32 cellular contexts compared by ENCODE assay signal in the genomic region with DNA sequence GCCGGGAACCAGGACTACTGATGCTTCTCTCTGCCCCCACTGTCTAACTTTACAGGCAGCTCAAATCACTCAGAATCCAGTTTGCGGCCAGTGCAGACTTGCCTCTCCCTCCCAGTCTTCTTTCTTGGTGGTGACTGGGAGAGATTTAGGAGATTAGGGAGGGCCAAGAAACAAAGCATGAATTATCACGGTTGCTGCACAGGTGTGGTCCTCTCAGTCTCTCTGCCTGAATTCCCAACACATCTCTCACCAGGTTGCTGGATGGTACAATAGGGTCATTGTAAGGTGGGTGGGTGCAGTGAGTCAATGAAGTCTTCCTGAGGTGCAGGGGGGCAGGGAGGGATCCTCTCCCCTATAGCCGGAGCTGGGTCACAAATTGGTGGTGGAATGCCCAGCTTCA. TPM values are rescaled to one million over a fixed set of nuclear protein-coding genes. Genes with fewer than 3 reads are reported as not detected.
DNase-seq lines count a peak whose midpoint lies in the region; ATAC-seq, FAIRE-seq and TF ChIP-seq lines count a peak whose summit lies in the region.
"Had no signal": no experiment of that assay in that cellular context is flagged by ENCODE, and none has a peak within 500 bp of the region (broad histone marks: within the 10 kb centered on the region; RNA-seq: fewer than 3 reads in every experiment).

No MANE protein-coding gene starts in this region.

- CTCF ChIA-PET in mammary epithelial cell (lab: Charles Lee; ENCODE audit: low non-redundant PET) (interaction anchor here (0.7 kb wide), 1 partner anchor 22 kb away, joined by 5 read pairs; no protein-coding TSS in a partner anchor), MCF 10A (lab: Yijun Ruan, JAX) (interaction anchor here (0.6 to 1.4 kb wide), 10 partner anchors 9 to 159 kb away, joined by 3 to 7 read pairs (median 4); no protein-coding TSS in a partner anchor)

- no peaks in the 10 kb centered on the region for H3K79me2 ChIP-seq in mammary epithelial cell (ENCODE audit: insufficient read depth, low read length)

- DNase-seq in mammary epithelial cell (peak; percentile 100), MCF 10A (ENCODE audit: unreplicated experiment) (no peak), bronchial epithelial cell (ENCODE audit: low read depth) (peak; percentile 97), kidney tubule cell (ENCODE audit: low spot score) (peak; percentile 19), NCI-H345 treated with DMSO at 0.1 percent for 48 hours (lab: John Stamatoyannopoulos, UW; ENCODE audit: unreplicated experiment) (no peak), spleen (no peak)
- no peak for DNase-seq in stimulated activated CD8-positive, alpha-beta memory T cell treated with anti-CD3 and anti-CD28 coated beads, Interleukin-4, amount 100 ng/mL, for 48 hours
- DNase-seq: 8988T; activated CD4-positive, alpha-beta T cell treated with anti-CD3 and anti-CD28 coated beads for 4 hours; activated CD8-positive, alpha-beta T cell treated with anti-CD3 and anti-CD28 coated beads, Interleukin-2, amount 10 ng/mL, durations not matched to agents 7 days and 5 days; activated T-cell treated with anti-CD3 and anti-CD28 coated beads for 4 hours; C1 segment of cervical spinal cord; COR-L47; DMS79; dorsolateral prefrontal cortex; GF-D8; midbrain; naive thymus-derived CD4-positive, alpha-beta T cell; NCI-H1092; NCI-H187; NCI-H2171 treated with DMSO at 0.1 percent for 48 hours; NCI-H524; occipital lobe; SHP77 treated with DMSO at 0.1 percent for 48 hours; stimulated activated naive CD4-positive, alpha-beta T cell; T-helper 9 cell; WERI-Rb-1 had no signal

- no peaks in the 10 kb centered on the region for H4K20me1 ChIP-seq in mammary epithelial cell (ENCODE audit: insufficient read depth, low read length)

- FAIRE-seq in bronchial epithelial cell (lab: Jason Lieb, UNC) = peak; percentile 75
- FAIRE-seq: islet of Langerhans had no signal

- in situ Hi-C loops in mammary epithelial cell (cut with MboI; ENCODE audit: low sequenced_read_pairs in 2 of 2) = no loop called here

- 8% methylated on average over 4 of the region's 4 CpGs for WGBS in mammary epithelial cell (ENCODE audit: low coverage, missing lambda C conversion rate)
- WGBS in spleen, 5 donors = 85 to 95% (median 89%) methylated on average over 4 of the region's 4 CpGs

- peaks cover 35% of the 10 kb centered on the region for H3K4me1 Mint-ChIP-seq in MCF 10A (ENCODE audit: insufficient read depth, unreplicated experiment)

- H3K9me3 ChIP-seq in mammary epithelial cell (replicated peaks; ENCODE audit: insufficient read depth, low read length) = no peaks in the 10 kb centered on the region
- no peaks in the 10 kb centered on the region for H3K9me3 ChIP-seq in spleen

- dilution Hi-C loops in mammary epithelial cell (cut with HindIII; ENCODE audit: low sequenced_read_pairs) = no loop called here

- TF ChIP-seq CTCF in mammary epithelial cell (conservative IDR thresholded peaks at IDR 0.05 in 1 of 2, IDR thresholded peaks at IDR 0.05 in 1 of 2; ENCODE audit: extremely low read depth in 1 of 2, insufficient read depth in 1 of 2, low read depth in 1 of 2, low read length in 2 of 2) (no peak), MCF 10A (IDR thresholded peaks at IDR 0.05; ENCODE audit: unreplicated experiment) (no peak), bronchial epithelial cell (IDR thresholded peaks at IDR 0.05; ENCODE audit: insufficient read depth, low read length, severe bottlenecking) (no peak), spleen (IDR thresholded peaks at IDR 0.05 in 8 of 11, conservative IDR thresholded peaks at IDR 0.05 in 3 of 11) (no peak)

- H3K4me1 ChIP-seq in mammary epithelial cell (ENCODE audit: insufficient read depth, low read length) (peaks cover 61% of the 10 kb centered on the region), spleen (peaks cover 0 to under 1% (median 0%) of the 10 kb centered on the region in 6 donors)

- H3K9ac ChIP-seq in mammary epithelial cell (ENCODE audit: insufficient read depth, low read length) = peak overlapping the region; percentile 87

- H3K27ac ChIP-seq in mammary epithelial cell (ENCODE audit: insufficient read depth, low read depth, low read length) (peak overlapping the region; percentile 99), spleen (no peak overlapping the region)
- H3K27ac ChIP-seq: dorsolateral prefrontal cortex, WERI-Rb-1 had no signal

- H3K36me3 ChIP-seq in mammary epithelial cell (ENCODE audit: insufficient read depth, low read length) (no peaks in the 10 kb centered on the region), bronchial epithelial cell (ENCODE audit: control insufficient read depth, insufficient read depth, low read length) (no peaks in the 10 kb centered on the region), spleen (no peaks in the 10 kb centered on the region)
- H3K36me3 ChIP-seq: WERI-Rb-1 had no signal

- intact Hi-C loops in mammary epithelial cell (cut with micrococcal nuclease) (loop anchor here (1.0 kb wide), 1 partner anchor 23 kb away; no protein-coding TSS in a partner anchor), MCF 10A (cut with micrococcal nuclease) (no loop called here), spleen (cut with DNase I; ENCODE audit: low total_unique reads) (no loop called here)

- no peaks in the 10 kb centered on the region for H3K27me3 ChIP-seq in mammary epithelial cell (ENCODE audit: insufficient read depth, low read length)
- no peaks in the 10 kb centered on the region for H3K27me3 ChIP-seq in bronchial epithelial cell (ENCODE audit: control insufficient read depth, insufficient read depth, low read length)
- peaks cover 0 to 6% (median 0%) of the 10 kb centered on the region in 7 donors for H3K27me3 ChIP-seq in spleen (replicated peaks in 1 of 7)

- H3K4me2 ChIP-seq in mammary epithelial cell (ENCODE audit: insufficient read depth, low read depth, low read length) = peak overlapping the region; percentile 79

- H3K4me3 ChIP-seq in mammary epithelial cell (replicated peaks in 1 of 3; ENCODE audit: insufficient read depth in 1 of 3, low read depth in 2 of 3, low read length in 3 of 3) (no peak overlapping the region), bronchial epithelial cell (ENCODE audit: low read depth, low read length) (no peak overlapping the region), spleen (no peak overlapping the region)
- H3K4me3 ChIP-seq: dorsolateral prefrontal cortex had no signal

- H3K27ac Mint-ChIP-seq in MCF 10A (ENCODE audit: low read depth, unreplicated experiment) = no peak overlapping the region
- H3K27ac Mint-ChIP-seq: activated CD8-positive, alpha-beta T cell treated with anti-CD3 and anti-CD28 coated beads, Interleukin-2, amount 10 ng/mL, durations not matched to agents 7 days and 5 days; activated naive CD4-positive, alpha-beta T cell treated with anti-CD3 and anti-CD28 coated beads, Interleukin-2, amount 50 U/mL, for 72 hours; activated T-helper 2 cell treated with anti-CD3 and anti-CD28 coated beads, Interferon-gamma antibody, Interleukin-2, Interleukin-4, amounts not matched to agents 10 μg/mL and 5 μg/mL and 100 μg/mL, durations not matched to agents 14 hours and 24 hours and 36 hours; naive thymus-derived CD4-positive, alpha-beta T cell had no signal

- H3K4me3 Mint-ChIP-seq in MCF 10A (ENCODE audit: unreplicated experiment) = no peak overlapping the region
- H3K4me3 Mint-ChIP-seq: activated CD8-positive, alpha-beta T cell treated with anti-CD3 and anti-CD28 coated beads, Interleukin-2, amount 10 ng/mL, durations not matched to agents 7 days and 5 days; naive thymus-derived CD4-positive, alpha-beta T cell had no signal

- ATAC-seq in GM19023 (IDR thresholded peaks at IDR 0.05; ENCODE audit: unreplicated experiment) = no peak
- ATAC-seq: activated CD8-positive, alpha-beta T cell treated with anti-CD3 and anti-CD28 coated beads, Interleukin-2, amount 10 ng/mL, durations not matched to agents 7 days and 5 days; activated naive CD4-positive, alpha-beta T cell treated with anti-CD3 and anti-CD28 coated beads, Interleukin-2, amount 50 U/mL, for 72 hours; naive thymus-derived CD4-positive, alpha-beta T cell; Panc1 had no signal

- H3K27me3 Mint-ChIP-seq in MCF 10A (ENCODE audit: insufficient read depth, unreplicated experiment) = no peaks in the 10 kb centered on the region

- no peak for TF ChIP-seq POLR2A in spleen (IDR thresholded peaks at IDR 0.05)

- POLR2A ChIA-PET in MCF 10A (lab: Yijun Ruan, JAX) = interaction anchor here (0.7 to 2.6 kb wide), 9 partner anchors 11 to 87 kb away, joined by 3 to 45 read pairs (median 4); a partner anchor contains a TSS

- BruUV-seq in mammary epithelial cell (replicated peaks; lab: Mats Ljungman, UMichigan) = no TSS peak
- BruUV-seq in MCF 10A (replicated peaks; lab: Mats Ljungman, UMichigan) = no TSS peak

- no peaks in the 10 kb centered on the region for H3K36me3 Mint-ChIP-seq in MCF 10A (ENCODE audit: insufficient read depth, unreplicated experiment)

- H2AFZ ChIP-seq in mammary epithelial cell (ENCODE audit: low read depth, low read length) = no peak overlapping the region

- H3K9me3 Mint-ChIP-seq in MCF 10A (ENCODE audit: unreplicated experiment) = no peaks in the 10 kb centered on the region
- H3K9me3 Mint-ChIP-seq: activated T-helper 2 cell treated with anti-CD3 and anti-CD28 coated beads, Interferon-gamma antibody, Interleukin-2, Interleukin-4, amounts not matched to agents 10 μg/mL and 5 μg/mL and 100 μg/mL, durations not matched to agents 14 hours and 24 hours and 36 hours had no signal

RNA-seq across cellular contexts. Expression of a gene that starts 12.6 kb away (rescaled TPM):
- total RNA-seq in mammary epithelial cell = 1,000 to 10,000 TPM in 1 of 2 donors, 100 to 1,000 TPM in 1; 395 to 2,534 TPM
- polyA plus RNA-seq in mammary epithelial cell = 4,742 TPM
- 4,355 TPM for polyA minus RNA-seq in mammary epithelial cell
- total RNA-seq in MCF 10A (2022) = 1,562 and 1,998 TPM in 2 replicates
- total RNA-seq in bronchial epithelial cell = 58.7 and 151 TPM in 2 replicates
- 100 to 1,000 TPM; 243 to 555 (median 365) TPM for total RNA-seq in spleen
- 100 to 1,000 TPM; 499 to 669 (median 505) TPM for polyA plus RNA-seq in spleen

RNA-seq across cellular contexts. Expression of a gene that starts 30.6 kb away (rescaled TPM):
- total RNA-seq in mammary epithelial cell (1,000 to 10,000 TPM in 1 of 2 donors, 100 to 1,000 TPM in 1; 213 to 2,371 TPM), MCF 10A (2022) (1,693 and 1,694 TPM in 2 replicates), bronchial epithelial cell (120 and 212 TPM in 2 replicates), spleen (10 to 100 TPM; 45.6 to 89.8 (median 70.4) TPM)
- polyA plus RNA-seq in mammary epithelial cell (1,008 TPM), spleen (100 to 1,000 TPM in 1 of 3 donors, 10 to 100 TPM in 2; 91.9 to 167 (median 93.7) TPM)
- polyA minus RNA-seq in mammary epithelial cell = 997 TPM

Comparison
In these comparisons a context has a peak if more than half of its experiments do, and no peak if none do; other contexts are left out.
1. DNase-seq: peak in mammary epithelial cell (single experiment), bronchial epithelial cell (single experiment) and kidney tubule cell (single experiment); none in MCF 10A (single experiment), stimulated activated CD8-positive, alpha-beta memory T cell treated with anti-CD3 and anti-CD28 coated beads, Interleukin-4, amount 100 ng/mL, for 48 hours (single experiment), NCI-H345 treated with DMSO at 0.1 percent for 48 hours (single experiment) and spleen (single experiment).